10 cellular contexts compared by ENCODE assay signal in genomic region chr13:24746618-24747247, GRCh38. TPM values are rescaled to one million over a fixed set of nuclear protein-coding genes. Genes with fewer than 3 reads are reported as not detected.
DNase-seq lines count a peak whose midpoint lies in the region; ATAC-seq and TF ChIP-seq lines count a peak whose summit lies in the region.
"Had no signal": no experiment of that assay in that cellular context is flagged by ENCODE, and none has a peak within 500 bp of the region (broad histone marks: within the 10 kb centered on the region; RNA-seq: fewer than 3 reads in every experiment).

No MANE protein-coding gene starts in this region.

- no peaks in the 10 kb centered on the region for H3K9me3 Mint-ChIP-seq in MCF 10A (ENCODE audit: unreplicated experiment)
- H3K9me3 Mint-ChIP-seq in activated naive CD8-positive, alpha-beta T cell treated with anti-CD3 and anti-CD28 coated beads for 36 hours, result no peaks in the 10 kb centered on the region

- H3K27me3 Mint-ChIP-seq in MCF 10A (ENCODE audit: insufficient read depth, unreplicated experiment), result peaks cover 11% of the 10 kb centered on the region
- H3K27me3 Mint-ChIP-seq in activated naive CD8-positive, alpha-beta T cell treated with anti-CD3 and anti-CD28 coated beads for 36 hours, result peaks cover 65% of the 10 kb centered on the region

- no peak overlapping the region for H3K27ac Mint-ChIP-seq in MCF 10A (ENCODE audit: low read depth, unreplicated experiment)
- no peak overlapping the region for H3K27ac Mint-ChIP-seq in activated naive CD8-positive, alpha-beta T cell treated with anti-CD3 and anti-CD28 coated beads for 36 hours

- H3K4me3 Mint-ChIP-seq in MCF 10A (ENCODE audit: unreplicated experiment), result peak overlapping the region; percentile 47
- peak overlapping the region; percentile 66 for H3K4me3 Mint-ChIP-seq in activated naive CD8-positive, alpha-beta T cell treated with anti-CD3 and anti-CD28 coated beads for 36 hours

- no TSS peak for BruUV-seq in MCF 10A (replicated peaks; lab: Mats Ljungman, UMichigan)

- in situ Hi-C loops in ACHN (cut with HindIII; ENCODE audit: low pct_ligation_motif_present, low pct_unique_long_range_greater_than_20kb, low sequenced_read_pairs), result no loop called here

- DNase-seq in MCF 10A (ENCODE audit: unreplicated experiment) (no peak), breast epithelium (ENCODE audit: low spot score in 2 of 2) (no peak), kidney tubule cell (ENCODE audit: low spot score) (peak; percentile 26), ACHN (no peak), NCI-H1417 treated with DMSO at 0.1 percent for 48 hours (lab: John Stamatoyannopoulos, UW) (no peak)
- DNase-seq in activated naive CD8-positive, alpha-beta T cell treated with anti-CD3 and anti-CD28 coated beads for 36 hours, result no peak

- H3K4me1 Mint-ChIP-seq in MCF 10A (ENCODE audit: insufficient read depth, unreplicated experiment), result no peaks in the 10 kb centered on the region
- peaks cover 10% of the 10 kb centered on the region for H3K4me1 Mint-ChIP-seq in activated naive CD8-positive, alpha-beta T cell treated with anti-CD3 and anti-CD28 coated beads for 36 hours

- no peak overlapping the region for H3K27ac ChIP-seq in breast epithelium
- no peak overlapping the region for H3K27ac ChIP-seq in thymus (ENCODE audit: low read depth)

- intact Hi-C loops in MCF 10A (cut with micrococcal nuclease), result no loop called here
- intact Hi-C loops in breast epithelium (cut with DNase I; ENCODE audit: low total_unique reads), result no loop called here

- peaks cover 0 to 60% of the 10 kb centered on the region in 2 donors for H3K27me3 ChIP-seq in breast epithelium
- peaks cover 45% of the 10 kb centered on the region for H3K27me3 ChIP-seq in thymus (ENCODE audit: control insufficient read depth, insufficient read depth)

- no peaks in the 10 kb centered on the region for H3K9me3 ChIP-seq in breast epithelium
- H3K9me3 ChIP-seq in thymus (ENCODE audit: control insufficient read depth), result no peaks in the 10 kb centered on the region

- TF ChIP-seq CTCF in MCF 10A (IDR thresholded peaks at IDR 0.05; ENCODE audit: unreplicated experiment) (no peak), breast epithelium (IDR thresholded peaks at IDR 0.05) (no peak)

- no peaks in the 10 kb centered on the region for H3K4me1 ChIP-seq in breast epithelium
- no peaks in the 10 kb centered on the region for H3K4me1 ChIP-seq in thymus (ENCODE audit: control insufficient read depth, insufficient read depth, low read length)

- ATAC-seq in HG03025 (IDR thresholded peaks at IDR 0.05; ENCODE audit: low FRiP score, unreplicated experiment), result no peak

- no peaks in the 10 kb centered on the region for H3K36me3 Mint-ChIP-seq in MCF 10A (ENCODE audit: insufficient read depth, unreplicated experiment)
- no peaks in the 10 kb centered on the region for H3K36me3 Mint-ChIP-seq in activated naive CD8-positive, alpha-beta T cell treated with anti-CD3 and anti-CD28 coated beads for 36 hours

- H3K4me3 ChIP-seq in breast epithelium, result peak overlapping the region in 1 of 3 donors; percentile 59
- peak overlapping the region; percentile 33 for H3K4me3 ChIP-seq in thymus (ENCODE audit: low read length)

- no peaks in the 10 kb centered on the region for H3K36me3 ChIP-seq in breast epithelium
- no peaks in the 10 kb centered on the region for H3K36me3 ChIP-seq in thymus (ENCODE audit: control insufficient read depth, insufficient read depth)

- 1% methylated on average over 56 of the region's 56 CpGs for WGBS in thymus

- TF ChIP-seq POLR2A in breast epithelium (IDR thresholded peaks at IDR 0.05), result no peak

- CTCF ChIA-PET in MCF 10A (lab: Yijun Ruan, JAX), result no interaction called here

- POLR2A ChIA-PET in MCF 10A (lab: Yijun Ruan, JAX), result interaction anchor here (0.6 kb wide), 1 partner anchor 1374 kb away, joined by 4 read pairs; no protein-coding TSS in a partner anchor

RNA-seq across cellular contexts. Expression of gene RNF17, which starts 17.2 kb away (rescaled TPM):
- not detected in 2 replicates for total RNA-seq in MCF 10A (2022)
- total RNA-seq in breast epithelium, result under 1 TPM in 1 of 3 donors, not detected in 2; 0.29 TPM
- not detected for total RNA-seq in activated naive CD8-positive, alpha-beta T cell treated with anti-CD3 and anti-CD28 coated beads for 36 hours
- 0.34 TPM for polyA plus RNA-seq in thymus
- total RNA-seq: mononuclear cell, NCI-H460 had no signal
